Comparison of ENCODE assay signal across 8 cellular contexts in genomic region chr1:27605796-27606707, GRCh38. TPM values are rescaled to one million over a fixed set of nuclear protein-coding genes. Genes with fewer than 3 reads are reported as not detected.
DNase-seq lines count a peak whose midpoint lies in the region; ATAC-seq and TF ChIP-seq lines count a peak whose summit lies in the region.

No MANE protein-coding gene starts in this region.

- peaks cover 2% of the 10 kb centered on the region for H3K36me3 Mint-ChIP-seq in activated B cell treated with CpG ODN at 0.5 μM for 24 hours (ENCODE audit: low read depth)
- no peaks in the 10 kb centered on the region for H3K36me3 Mint-ChIP-seq in memory B cell

- no peaks in the 10 kb centered on the region for H3K9me3 ChIP-seq in left ventricle myocardium inferior (replicated peaks)
- no peaks in the 10 kb centered on the region for H3K9me3 ChIP-seq in stomach smooth muscle (ENCODE audit: control insufficient read depth in 2 of 2, low read length in 2 of 2)

- CTCF ChIA-PET in activated B cell treated with CpG ODN at 0.5 μM for 24 hours (lab: Charles Lee): interaction anchor here (0.7 to 8.8 kb wide), 30 partner anchors 10 to 561 kb away, joined by 3 to 253 read pairs (median 5); partner anchors contain the start of gene IFI6

- TF ChIP-seq CTCF in left ventricle myocardium inferior (IDR thresholded peaks at IDR 0.05; ENCODE audit: borderline replicate concordance) (peak; percentile 90), activated B cell treated with CpG ODN at 0.5 μM for 24 hours (IDR thresholded peaks at IDR 0.05) (peak; percentile 84)

- H3K4me1 Mint-ChIP-seq in activated B cell treated with CpG ODN at 0.5 μM for 24 hours (peaks cover 28% of the 10 kb centered on the region), memory B cell (peaks cover 23% of the 10 kb centered on the region)

- H3K27me3 Mint-ChIP-seq in activated B cell treated with CpG ODN at 0.5 μM for 24 hours: no peaks in the 10 kb centered on the region
- no peaks in the 10 kb centered on the region for H3K27me3 Mint-ChIP-seq in memory B cell

- no peak for ATAC-seq in activated B cell treated with CpG ODN at 0.5 μM for 24 hours (ENCODE audit: low read depth)
- ATAC-seq in memory B cell (ENCODE audit: low read depth): no peak

- H3K4me1 ChIP-seq in left ventricle myocardium inferior (peaks cover 59% of the 10 kb centered on the region), stomach smooth muscle (ENCODE audit: control insufficient read depth, insufficient read depth, low read length) (peaks cover 23% of the 10 kb centered on the region)

- POLR2A ChIA-PET in activated B cell treated with CpG ODN at 0.5 μM for 24 hours (lab: Charles Lee): interaction anchor here (0.5 to 12.2 kb wide), 8 partner anchors 50 to 211 kb away, joined by 3 to 207 read pairs (median 4); no protein-coding TSS in a partner anchor

- peak overlapping the region; percentile 61 for H3K27ac Mint-ChIP-seq in activated B cell treated with CpG ODN at 0.5 μM for 24 hours
- peak overlapping the region; percentile 48 for H3K27ac Mint-ChIP-seq in memory B cell

- H3K27ac ChIP-seq in left ventricle myocardium inferior (replicated peaks): peak overlapping the region; percentile 98
- H3K27ac ChIP-seq in stomach smooth muscle (ENCODE audit: low read length): peak overlapping the region; percentile 11

- H3K27me3 ChIP-seq in left ventricle myocardium inferior (ENCODE audit: low read depth) (no peaks in the 10 kb centered on the region), stomach smooth muscle (ENCODE audit: control insufficient read depth in 1 of 2, insufficient read depth in 2 of 2, low read length in 2 of 2) (no peaks in the 10 kb centered on the region)

- no peaks in the 10 kb centered on the region for H3K36me3 ChIP-seq in left ventricle myocardium inferior
- no peaks in the 10 kb centered on the region for H3K36me3 ChIP-seq in stomach smooth muscle (ENCODE audit: control insufficient read depth in 2 of 2, insufficient read depth in 2 of 2, low read length in 2 of 2)

- no peaks in the 10 kb centered on the region for H3K9me3 Mint-ChIP-seq in activated B cell treated with CpG ODN at 0.5 μM for 24 hours
- H3K9me3 Mint-ChIP-seq in memory B cell: no peaks in the 10 kb centered on the region

- DNase-seq in left ventricle myocardium inferior (no peak), cardiac septum (ENCODE audit: low spot score) (no peak), NCI-H2171 (lab: John Stamatoyannopoulos, UW) (peak; percentile 41), activated B cell treated with CpG ODN at 0.5 μM for 24 hours (peak; percentile 45), cerebellum (ENCODE audit: low spot score) (peak; percentile 75), memory B cell (ENCODE audit: low spot score in 2 of 2) (peak; percentile 50 to 55), ureter (ENCODE audit: low spot score) (no peak)

- peak overlapping the region; percentile 60 for H3K4me3 Mint-ChIP-seq in activated B cell treated with CpG ODN at 0.5 μM for 24 hours
- H3K4me3 Mint-ChIP-seq in memory B cell: no peak overlapping the region

- intact Hi-C loops in left ventricle myocardium inferior (cut with micrococcal nuclease): loop anchor here (2.0 to 5.0 kb wide), 2 partner anchors 207 to 304 kb away; no protein-coding TSS in a partner anchor
- intact Hi-C loops in cardiac septum (cut with DNase I): loop anchor here (2.0 to 10.0 kb wide), 6 partner anchors 49 to 561 kb away; partner anchors contain the start of gene GPR3
- intact Hi-C loops in activated B cell treated with CpG ODN at 0.5 μM for 24 hours (cut with micrococcal nuclease): loop anchor here (1.0 to 5.0 kb wide), 12 partner anchors 38 to 564 kb away; partner anchors contain the start of genes GPR3 and PPP1R8

- no peak overlapping the region for H3K9ac ChIP-seq in stomach smooth muscle (ENCODE audit: low read length in 2 of 2)

- no peak overlapping the region for H3K4me3 ChIP-seq in left ventricle myocardium inferior
- H3K4me3 ChIP-seq in stomach smooth muscle (ENCODE audit: low read length in 2 of 2): no peak overlapping the region

RNA-seq across cellular contexts. Expression of gene AHDC1, which starts 2.1 kb away (rescaled TPM):
- total RNA-seq in left ventricle myocardium inferior (40.1 TPM), cardiac septum (57.7 TPM), activated B cell treated with CpG ODN at 0.5 μM for 24 hours (22.4 and 23.3 TPM in 2 replicates), cerebellum (26.5 TPM), ureter (27.3 TPM)

RNA-seq across cellular contexts. Expression of gene FGR, which starts 28.9 kb away (rescaled TPM):
- total RNA-seq in left ventricle myocardium inferior (3.5 TPM), cardiac septum (3.8 TPM), activated B cell treated with CpG ODN at 0.5 μM for 24 hours (28.6 and 28.8 TPM in 2 replicates), cerebellum (1.9 TPM), ureter (17.2 TPM)

Comparison
In these comparisons a context has a peak if more than half of its experiments do, and no peak if none do; other contexts are left out.
1. DNase-seq: peak in NCI-H2171 (single experiment), activated B cell treated with CpG ODN at 0.5 μM for 24 hours (single experiment), cerebellum (single experiment) and memory B cell (2 of 2); none in left ventricle myocardium inferior (single experiment), cardiac septum (single experiment) and ureter (single experiment).